In genomic region chr17:82507631-82508175, GRCh38 we compare ENCODE assay signal across 30 cellular contexts. TPM values are rescaled to one million over a fixed set of nuclear protein-coding genes. Genes with fewer than 3 reads are reported as not detected.
A peak's percentile ranks its signal among the peaks of the same experiment; 100 is the strongest.
DNase-seq lines count a peak whose midpoint lies in the region; ATAC-seq and FAIRE-seq lines count a peak whose summit lies in the region.
"Had no signal": no experiment of that assay in that cellular context is flagged by ENCODE, and none has a peak within 500 bp of the region (broad histone marks: within the 10 kb centered on the region; RNA-seq: fewer than 3 reads in every experiment).

No MANE protein-coding gene starts in this region.

- no peak overlapping the region for H3K56ac ChIP-seq in mesendoderm (ENCODE audit: low read length)

- H3K36me3 ChIP-seq in BLaER1 (no peaks in the 10 kb centered on the region), mesendoderm (ENCODE audit: control insufficient read depth, insufficient read depth, low read length) (no peaks in the 10 kb centered on the region)
- H3K36me3 ChIP-seq: BE2C, cardiac muscle cell, colonic mucosa, ovary, Peyer's patch had no signal

- no peaks in the 10 kb centered on the region for H3K27me3 Mint-ChIP-seq in activated T-helper 17 cell treated with anti-CD3 and anti-CD28 coated beads, Interleukin-2, amount 50 U/mL, for 72 hours
- H3K27me3 Mint-ChIP-seq: activated CD8-positive, alpha-beta T cell treated with anti-CD3 and anti-CD28 coated beads for 36 hours; activated naive CD8-positive, alpha-beta T cell; stimulated activated naive CD8-positive, alpha-beta T cell treated with anti-CD3 and anti-CD28 coated beads, Interleukin-15, amount 100 ng/mL, for 72 hours had no signal

- no peak overlapping the region for H3K23ac ChIP-seq in mesendoderm (ENCODE audit: low read length)

- H2BK15ac ChIP-seq in mesendoderm (replicated peaks; ENCODE audit: low read depth): no peak overlapping the region

- no CpG with 5 or more reads among the region's 7 CpGs for WGBS in mesendoderm (ENCODE audit: extremely low coverage, insufficient coverage, low lambda C conversion rate)

- no peak overlapping the region for H2BK120ac ChIP-seq in mesendoderm (ENCODE audit: low read depth, low read length)

- no peak overlapping the region for H3K4me3 Mint-ChIP-seq in activated T-helper 17 cell treated with anti-CD3 and anti-CD28 coated beads, Interleukin-2, amount 50 U/mL, for 72 hours
- H3K4me3 Mint-ChIP-seq: activated CD8-positive, alpha-beta T cell treated with anti-CD3 and anti-CD28 coated beads for 36 hours; activated naive CD8-positive, alpha-beta T cell; immature natural killer cell; stimulated activated naive CD8-positive, alpha-beta T cell treated with anti-CD3 and anti-CD28 coated beads, Interleukin-15, amount 100 ng/mL, for 72 hours had no signal

- no peak overlapping the region for H4K8ac ChIP-seq in mesendoderm (ENCODE audit: low read depth, low read length)

- H3K27ac ChIP-seq in BLaER1 (no peak overlapping the region), mesendoderm (ENCODE audit: low read depth, low read length) (no peak overlapping the region)
- H3K27ac ChIP-seq: cardiac muscle cell, colonic mucosa, ovary, Peyer's patch had no signal

- ATAC-seq in activated T-helper 17 cell treated with anti-CD3 and anti-CD28 coated beads, Interleukin-2, amount 50 U/mL, for 72 hours (replicated peaks): no peak
- no peak for ATAC-seq in GM21528 (IDR thresholded peaks at IDR 0.05; ENCODE audit: low FRiP score, unreplicated experiment)
- no peak for ATAC-seq in GM18858 (IDR thresholded peaks at IDR 0.05; ENCODE audit: unreplicated experiment)
- ATAC-seq: activated CD8-positive, alpha-beta T cell treated with anti-CD3 and anti-CD28 coated beads for 36 hours; left colon; stimulated activated naive CD8-positive, alpha-beta T cell treated with anti-CD3 and anti-CD28 coated beads, Interleukin-15, amount 100 ng/mL, for 72 hours had no signal

- H3K18ac ChIP-seq in mesendoderm (ENCODE audit: low read length): no peak overlapping the region

- H3K9ac ChIP-seq in BLaER1 (no peak overlapping the region), mesendoderm (ENCODE audit: low read length) (no peak overlapping the region)

- no peaks in the 10 kb centered on the region for H3K79me1 ChIP-seq in mesendoderm (ENCODE audit: low read length)

- peaks cover 4% of the 10 kb centered on the region for H3K4me1 Mint-ChIP-seq in activated T-helper 17 cell treated with anti-CD3 and anti-CD28 coated beads, Interleukin-2, amount 50 U/mL, for 72 hours
- H3K4me1 Mint-ChIP-seq: immature natural killer cell had no signal

- H3K27me3 ChIP-seq in BLaER1: no peaks in the 10 kb centered on the region
- no peaks in the 10 kb centered on the region for H3K27me3 ChIP-seq in mesendoderm (ENCODE audit: insufficient read depth, low read length, poor library complexity)
- H3K27me3 ChIP-seq: BE2C, cardiac muscle cell, colonic mucosa, ovary, Peyer's patch had no signal

- peak overlapping the region; percentile 10 for H3K27ac Mint-ChIP-seq in activated T-helper 17 cell treated with anti-CD3 and anti-CD28 coated beads, Interleukin-2, amount 50 U/mL, for 72 hours
- H3K27ac Mint-ChIP-seq: activated CD8-positive, alpha-beta T cell treated with anti-CD3 and anti-CD28 coated beads for 36 hours; activated naive CD8-positive, alpha-beta T cell; immature natural killer cell had no signal

- no peak overlapping the region for H3K4ac ChIP-seq in mesendoderm (ENCODE audit: low read depth, low read length)

- no peaks in the 10 kb centered on the region for H3K79me2 ChIP-seq in mesendoderm (ENCODE audit: control insufficient read depth, insufficient read depth, low read length)

- H2AK5ac ChIP-seq in mesendoderm (ENCODE audit: low read length): no peak overlapping the region

- H3K4me2 ChIP-seq in BLaER1 (peak overlapping the region; percentile 64; the same call in 1 of the 2 replicates), mesendoderm (ENCODE audit: low read length) (no peak overlapping the region)

- H3K4me3 ChIP-seq in BLaER1 (no peak overlapping the region), mesendoderm (ENCODE audit: low read length) (no peak overlapping the region)
- H3K4me3 ChIP-seq: cardiac muscle cell, colonic mucosa, ovary, Peyer's patch had no signal

- H4K20me1 ChIP-seq in BLaER1: no peaks in the 10 kb centered on the region

- H3K36me3 Mint-ChIP-seq in activated T-helper 17 cell treated with anti-CD3 and anti-CD28 coated beads, Interleukin-2, amount 50 U/mL, for 72 hours (ENCODE audit: low read depth): no peaks in the 10 kb centered on the region
- H3K36me3 Mint-ChIP-seq: activated naive CD8-positive, alpha-beta T cell; immature natural killer cell had no signal

- peaks cover 3% of the 10 kb centered on the region; the same call in 1 of the 2 replicates for H3K9me3 ChIP-seq in BLaER1
- H3K9me3 ChIP-seq: BE2C, colonic mucosa, ovary, Peyer's patch had no signal

- DNase-seq in GM19239 (ENCODE audit: insufficient read length, low spot score): no peak
- peak; percentile 33 for DNase-seq in myocyte (ENCODE audit: low read depth)
- no peak for DNase-seq in mesendoderm
- DNase-seq: ACHN; activated CD4-positive, CD25-positive, alpha-beta regulatory T cell treated with anti-CD3 and anti-CD28 coated beads, Interleukin-2, amount 50 U/mL, for 72 hours; activated CD8-positive, alpha-beta T cell treated with anti-CD3 and anti-CD28 coated beads for 36 hours; aorta; BE2C; colonic mucosa; DMS 273 treated with DMSO at 0.1 percent for 48 hours; effector CD8-positive, alpha-beta T cell; EL; immature natural killer cell; left colon; NCI-H1092 treated with DMSO at 0.1 percent for 48 hours; NCI-H187 treated with DMSO at 0.1 percent for 48 hours; NCI-H2171; NCI-H524; ovary; Peyer's patch; retina; SIG-M5; small intestine; stimulated activated naive CD8-positive, alpha-beta T cell treated with anti-CD3 and anti-CD28 coated beads, Interleukin-15, amount 100 ng/mL, for 72 hours had no signal

- no peak overlapping the region for H2BK5ac ChIP-seq in mesendoderm (ENCODE audit: low read length)

- H3K4me1 ChIP-seq in BLaER1 (peaks cover 44% of the 10 kb centered on the region), mesendoderm (ENCODE audit: control insufficient read depth, low read depth, low read length) (no peaks in the 10 kb centered on the region)
- H3K4me1 ChIP-seq: BE2C, colonic mucosa had no signal

- FAIRE-seq in GM19239 (lab: Jason Lieb, UNC): peak; percentile 71
- FAIRE-seq: small intestine had no signal

- H4K5ac ChIP-seq in mesendoderm (ENCODE audit: low read length): no peak overlapping the region

- no peaks in the 10 kb centered on the region for H3K9me3 Mint-ChIP-seq in activated T-helper 17 cell treated with anti-CD3 and anti-CD28 coated beads, Interleukin-2, amount 50 U/mL, for 72 hours
- H3K9me3 Mint-ChIP-seq: activated CD8-positive, alpha-beta T cell treated with anti-CD3 and anti-CD28 coated beads for 36 hours; immature natural killer cell; stimulated activated naive CD8-positive, alpha-beta T cell treated with anti-CD3 and anti-CD28 coated beads, Interleukin-15, amount 100 ng/mL, for 72 hours had no signal

RNA-seq across cellular contexts. Expression of gene FOXK2, which starts 11.8 kb away (rescaled TPM):
- total RNA-seq in activated T-helper 17 cell treated with anti-CD3 and anti-CD28 coated beads, Interleukin-2, amount 50 U/mL, for 72 hours: 10 to 100 TPM; 38.2 to 59.4 TPM
- total RNA-seq in myocyte: 34.8 and 53.8 TPM in 2 replicates
- polyA plus RNA-seq in myocyte (2012): 32.3 TPM
- polyA plus RNA-seq in mesendoderm (2013, experiment 1 of 2): 34.6 TPM
- polyA plus RNA-seq in mesendoderm (2013, experiment 2 of 2): 41.1 TPM

RNA-seq across cellular contexts. Expression of gene NARF, which starts 49.2 kb away (rescaled TPM):
- total RNA-seq in activated T-helper 17 cell treated with anti-CD3 and anti-CD28 coated beads, Interleukin-2, amount 50 U/mL, for 72 hours: 100 to 1,000 TPM; 164 to 194 TPM
- 55.4 and 66.1 TPM in 2 replicates for total RNA-seq in myocyte
- 82.0 TPM for polyA plus RNA-seq in myocyte (2012)
- polyA plus RNA-seq in mesendoderm (2013, experiment 1 of 2): 62.8 TPM
- polyA plus RNA-seq in mesendoderm (2013, experiment 2 of 2): 63.4 TPM

RNA-seq across cellular contexts. Expression of gene CYBC1, which starts 57.2 kb away (rescaled TPM):
- total RNA-seq in activated T-helper 17 cell treated with anti-CD3 and anti-CD28 coated beads, Interleukin-2, amount 50 U/mL, for 72 hours: 100 to 1,000 TPM; 297 to 323 TPM
- 59.0 and 62.2 TPM in 2 replicates for total RNA-seq in myocyte
- 46.9 TPM for polyA plus RNA-seq in myocyte (2012)
- polyA plus RNA-seq in mesendoderm (2013, experiment 1 of 2): 24.9 TPM
- polyA plus RNA-seq in mesendoderm (2013, experiment 2 of 2): 27.0 TPM
